In the genomic region with DNA sequence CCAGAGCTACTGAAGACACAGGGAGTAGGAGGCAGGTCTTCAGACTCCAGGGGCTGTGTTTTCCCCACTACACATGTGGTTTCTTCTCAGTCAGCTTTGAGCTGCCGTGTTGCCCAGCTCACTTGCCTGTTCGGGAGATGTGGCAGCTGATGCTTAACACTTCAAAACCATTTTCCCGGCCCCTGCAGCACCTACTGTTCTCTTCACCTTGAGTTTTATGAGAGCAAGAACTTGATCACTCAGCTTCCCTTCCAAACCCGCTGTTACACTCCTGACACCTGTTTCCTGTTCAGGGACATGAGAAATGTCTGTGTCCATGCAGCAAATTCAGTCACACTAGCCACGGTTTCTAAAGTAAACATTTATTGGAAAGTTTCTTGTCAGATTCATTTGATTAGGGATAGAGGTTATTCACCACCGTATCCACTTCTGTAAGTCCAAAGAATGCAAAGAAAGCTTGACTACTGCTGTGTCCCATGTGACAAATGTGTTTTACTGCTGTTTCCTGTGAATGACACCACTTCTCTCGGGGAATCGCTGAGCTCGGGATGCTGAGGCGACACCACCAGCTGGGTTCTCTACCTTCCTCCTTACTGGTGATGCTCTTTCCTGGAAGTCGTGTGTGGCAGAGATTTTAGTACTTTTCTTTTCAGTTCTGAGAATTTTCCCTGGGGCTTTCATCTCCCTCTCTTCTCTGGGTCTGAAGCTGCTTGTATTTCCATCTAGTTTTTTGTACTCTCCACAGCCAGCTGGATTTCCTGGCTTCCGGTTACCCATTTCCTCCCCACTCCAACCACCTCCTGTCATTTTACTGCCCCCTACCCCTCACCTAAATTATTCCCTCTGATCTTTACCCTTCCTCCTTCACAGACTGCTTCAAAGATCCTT, we compare ENCODE assay signal across 9 cellular contexts.
A peak's percentile ranks its signal among the peaks of the same experiment; 100 is the strongest.
DNase-seq lines count a peak whose midpoint lies in the region; FAIRE-seq and TF ChIP-seq lines count a peak whose summit lies in the region.
"Had no signal": no experiment of that assay in that cellular context is flagged by ENCODE, and none has a peak within 500 bp of the region (broad histone marks: within the 10 kb centered on the region; RNA-seq: fewer than 3 reads in every experiment).

No MANE protein-coding gene starts in this region.

- intact Hi-C loops in tibial artery (cut with DNase I; ENCODE audit: low total_unique reads): no loop called here

- no peak for TF ChIP-seq CTCF in tibial artery (IDR thresholded peaks at IDR 0.05)

- no peaks in the 10 kb centered on the region for H3K36me3 ChIP-seq in iPS-20b (ENCODE audit: insufficient read depth, low read depth, low read length)
- peaks cover 5 to 13% (median 6%) of the 10 kb centered on the region in 3 donors for H3K36me3 ChIP-seq in tibial artery

- peak; percentile 51 for FAIRE-seq in GM12891 (lab: Jason Lieb, UNC)

- H3K4me3 ChIP-seq in iPS-20b (ENCODE audit: low read length): no peak overlapping the region
- no peak overlapping the region for H3K4me3 ChIP-seq in tibial artery

- H3K9ac ChIP-seq in iPS-20b (ENCODE audit: low read depth, low read length): peak overlapping the region; percentile 8; the same call in 1 of the 2 replicates

- H3K27me3 ChIP-seq in iPS-20b (ENCODE audit: insufficient read depth, low read length) (no peaks in the 10 kb centered on the region), tibial artery (no peaks in the 10 kb centered on the region)

- DNase-seq in GM12891 (ENCODE audit: insufficient read length, low spot score): no peak
- peak; percentile 19 for DNase-seq in LHCN-M2 (ENCODE audit: low read depth)
- DNase-seq in activated T-cell treated with anti-CD3 and anti-CD28 coated beads, Interleukin-2, amount 50 U/mL, for 48 hours: peak; percentile 51
- DNase-seq in stimulated activated CD8-positive, alpha-beta memory T cell treated with anti-CD3 and anti-CD28 coated beads, Interleukin-15, amount 100 ng/mL, for 4 hours (ENCODE audit: low read depth in 2 of 2): peak; percentile 19 to 31
- no peak for DNase-seq in hepatic stellate cell (ENCODE audit: low spot score)
- DNase-seq in HuH-7 (ENCODE audit: low spot score): no peak
- no peak for DNase-seq in tibial artery

- TF ChIP-seq POLR2A in GM12891 (IDR thresholded peaks at IDR 0.05; ENCODE audit: low read depth, low read length): no peak

- H3K4me1 ChIP-seq in iPS-20b (ENCODE audit: insufficient read depth, low read length): peaks cover 25% of the 10 kb centered on the region; the same call in 1 of the 2 replicates
- H3K4me1 ChIP-seq in tibial artery: peaks cover 0 to 25% (median 6%) of the 10 kb centered on the region in 4 donors

- no peaks in the 10 kb centered on the region for H3K9me3 ChIP-seq in iPS-20b (ENCODE audit: insufficient read depth, low read depth, low read length)
- no peaks in the 10 kb centered on the region for H3K9me3 ChIP-seq in tibial artery

- no peak overlapping the region for H3K27ac ChIP-seq in iPS-20b (ENCODE audit: low read length)
- H3K27ac ChIP-seq in tibial artery: no peak overlapping the region
- H3K27ac ChIP-seq: HL-60 had no signal

TF ChIP-seq in GM12891, 5 proteins besides CTCF, POLR2A, EP300 and RAD21:
- TF ChIP-seq TAF1 (IDR thresholded peaks at IDR 0.05; ENCODE audit: low read depth, low read length): no peak
- no peak for TF ChIP-seq POLR2AphosphoS5 (IDR thresholded peaks at IDR 0.05; ENCODE audit: low read depth, low read length)
- TF ChIP-seq POU2F2 (IDR thresholded peaks at IDR 0.05; ENCODE audit: low read depth, low read length): no peak
- no peak for TF ChIP-seq SPI1 (IDR thresholded peaks at IDR 0.05; ENCODE audit: low read depth, low read length)
- no peak for TF ChIP-seq PAX5 (IDR thresholded peaks at IDR 0.05; ENCODE audit: insufficient read depth, low read length, severe bottlenecking)

Comparison
In these comparisons a context has a peak if more than half of its experiments do, and no peak if none do; other contexts are left out.
1. DNase-seq: peak in LHCN-M2 (single experiment), activated T-cell treated with anti-CD3 and anti-CD28 coated beads, Interleukin-2, amount 50 U/mL, for 48 hours (2 of 2) and stimulated activated CD8-positive, alpha-beta memory T cell treated with anti-CD3 and anti-CD28 coated beads, Interleukin-15, amount 100 ng/mL, for 4 hours (2 of 2); none in GM12891 (single experiment), hepatic stellate cell (single experiment), HuH-7 (single experiment) and tibial artery (0 of 2).